Comparison of ENCODE assay signal across 17 cellular contexts in the genomic region with DNA sequence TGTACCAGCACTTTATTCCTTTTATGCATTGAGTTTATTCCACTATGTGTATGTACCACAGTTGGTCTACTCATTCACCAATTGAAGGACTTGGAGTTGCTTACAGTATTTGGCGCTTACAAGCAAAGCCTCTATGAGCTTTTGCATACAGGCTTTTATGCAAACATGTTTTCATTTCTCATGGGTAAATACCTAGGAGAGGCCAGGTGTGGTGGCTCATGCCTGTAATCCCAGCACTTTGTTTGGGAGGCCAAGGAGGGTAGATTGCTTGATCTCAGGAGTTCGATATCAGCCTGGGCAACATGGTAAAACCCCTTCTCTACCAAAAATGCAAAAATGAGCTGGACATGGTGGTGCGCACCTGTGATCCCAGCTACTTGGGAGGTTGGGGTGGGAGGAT.
DNase-seq lines count a peak whose midpoint lies in the region; ATAC-seq and TF ChIP-seq lines count a peak whose summit lies in the region.
"Had no signal": no experiment of that assay in that cellular context is flagged by ENCODE, and none has a peak within 500 bp of the region (broad histone marks: within the 10 kb centered on the region; RNA-seq: fewer than 3 reads in every experiment).

No MANE protein-coding gene starts in this region.

- no peak overlapping the region for H2BK15ac ChIP-seq in IMR-90 (ENCODE audit: low read depth, low read length)

- no peak overlapping the region for H4K8ac ChIP-seq in IMR-90 (ENCODE audit: low read depth in 2 of 2, low read length in 2 of 2)

- H3K4ac ChIP-seq in IMR-90 (ENCODE audit: low read depth, low read length): no peak overlapping the region

- no peaks in the 10 kb centered on the region for H3K9me3 ChIP-seq in left ventricle myocardium inferior (replicated peaks)
- no peaks in the 10 kb centered on the region for H3K9me3 ChIP-seq in right atrium auricular region
- no peaks in the 10 kb centered on the region for H3K9me3 ChIP-seq in IMR-90 (ENCODE audit: control insufficient read depth, insufficient read depth, low read length)
- H3K9me3 ChIP-seq in ascending aorta: no peaks in the 10 kb centered on the region

- H2AK5ac ChIP-seq in IMR-90 (ENCODE audit: low read depth, low read length): 0 out of 2 replicates have a peak overlapping the region, but pooled peaks have one; percentile 18

- no peaks in the 10 kb centered on the region for H4K20me1 ChIP-seq in IMR-90 (ENCODE audit: insufficient read depth, low read length)

- H3K23ac ChIP-seq in IMR-90 (ENCODE audit: low read depth, low read length): no peak overlapping the region

- H4K91ac ChIP-seq in IMR-90 (ENCODE audit: insufficient read depth, low read depth, low read length): no peak overlapping the region

- no peak overlapping the region for H2BK120ac ChIP-seq in IMR-90 (ENCODE audit: low read depth, low read length)

- POLR2A ChIA-PET in IMR-90 (lab: Charles Lee; ENCODE audit: unreplicated experiment): no interaction called here
- POLR2A ChIA-PET in activated CD8-positive, alpha-beta T cell treated with anti-CD3 and anti-CD28 coated beads, Interleukin-2, amount 10 ng/mL, durations not matched to agents 7 days and 5 days (lab: Charles Lee): no interaction called here

- in situ Hi-C loops in IMR-90 (cut with MboI; ENCODE audit: low sequenced_read_pairs): no loop called here

- peaks cover 8% of the 10 kb centered on the region for H3K36me3 Mint-ChIP-seq in central memory CD8-positive, alpha-beta T cell (ENCODE audit: insufficient read depth)
- peaks cover 4% of the 10 kb centered on the region for H3K36me3 Mint-ChIP-seq in activated CD8-positive, alpha-beta T cell treated with anti-CD3 and anti-CD28 coated beads, Interleukin-2, amount 10 ng/mL, durations not matched to agents 7 days and 5 days (ENCODE audit: low read depth)

- dilution Hi-C loops in IMR-90 (cut with HindIII; ENCODE audit: low sequenced_read_pairs, unreplicated experiment): no loop called here

- H3K9me3 Mint-ChIP-seq in central memory CD8-positive, alpha-beta T cell: no peaks in the 10 kb centered on the region
- H3K9me3 Mint-ChIP-seq in activated CD8-positive, alpha-beta T cell treated with anti-CD3 and anti-CD28 coated beads, Interleukin-2, amount 10 ng/mL, durations not matched to agents 7 days and 5 days (ENCODE audit: insufficient read depth): no peaks in the 10 kb centered on the region
- H3K9me3 Mint-ChIP-seq: CD4-positive, alpha-beta T cell; HFFc6 had no signal

- H3K14ac ChIP-seq in IMR-90 (replicated peaks; ENCODE audit: low read depth, low read length): no peak overlapping the region

- H2BK20ac ChIP-seq in IMR-90 (ENCODE audit: low read depth, low read length): no peak overlapping the region

- H4K5ac ChIP-seq in IMR-90 (ENCODE audit: low read depth, low read length): no peak overlapping the region

- H3K4me3 ChIP-seq in left ventricle myocardium inferior (no peak overlapping the region), right atrium auricular region (no peak overlapping the region), IMR-90 (ENCODE audit: insufficient read depth, low read depth, low read length) (no peak overlapping the region), ascending aorta (no peak overlapping the region)

- no peak overlapping the region for H2AK9ac ChIP-seq in IMR-90 (replicated peaks; ENCODE audit: low read depth, low read length, poor library complexity)

- no peaks in the 10 kb centered on the region for H3K27me3 ChIP-seq in left ventricle myocardium inferior (ENCODE audit: low read depth)
- no peaks in the 10 kb centered on the region for H3K27me3 ChIP-seq in right atrium auricular region
- H3K27me3 ChIP-seq in IMR-90 (ENCODE audit: control insufficient read depth, insufficient read depth, low read length): no peaks in the 10 kb centered on the region
- H3K27me3 ChIP-seq in ascending aorta: no peaks in the 10 kb centered on the region

- H3K4me3 Mint-ChIP-seq in central memory CD8-positive, alpha-beta T cell: no peak overlapping the region
- H3K4me3 Mint-ChIP-seq in activated CD8-positive, alpha-beta T cell treated with anti-CD3 and anti-CD28 coated beads, Interleukin-2, amount 10 ng/mL, durations not matched to agents 7 days and 5 days: no peak overlapping the region
- H3K4me3 Mint-ChIP-seq: B cell; CD4-positive, alpha-beta T cell; HFFc6 had no signal

- no peak overlapping the region for H3K4me2 ChIP-seq in IMR-90 (ENCODE audit: low read depth, low read length)

- H3K36me3 ChIP-seq in left ventricle myocardium inferior (no peaks in the 10 kb centered on the region), right atrium auricular region (no peaks in the 10 kb centered on the region), IMR-90 (ENCODE audit: control insufficient read depth, insufficient read depth, low read length) (peaks cover 2% of the 10 kb centered on the region), ascending aorta (no peaks in the 10 kb centered on the region)

- no peak overlapping the region for H3K18ac ChIP-seq in IMR-90 (ENCODE audit: low read depth, low read length)

- peaks cover 10% of the 10 kb centered on the region for H3K4me1 Mint-ChIP-seq in central memory CD8-positive, alpha-beta T cell
- peaks cover 2% of the 10 kb centered on the region for H3K4me1 Mint-ChIP-seq in activated CD8-positive, alpha-beta T cell treated with anti-CD3 and anti-CD28 coated beads, Interleukin-2, amount 10 ng/mL, durations not matched to agents 7 days and 5 days (ENCODE audit: low read depth)
- H3K4me1 Mint-ChIP-seq: B cell had no signal

- ATAC-seq in IMR-90 (ENCODE audit: low read depth) (no peak), GM19035 (IDR thresholded peaks at IDR 0.05; ENCODE audit: unreplicated experiment) (no peak)
- ATAC-seq in central memory CD8-positive, alpha-beta T cell (replicated peaks; ENCODE audit: extremely low read depth, poor library complexity, severe bottlenecking): no peak
- no peak for ATAC-seq in activated CD8-positive, alpha-beta T cell treated with anti-CD3 and anti-CD28 coated beads, Interleukin-2, amount 10 ng/mL, durations not matched to agents 7 days and 5 days

- TF ChIP-seq RAD21 in IMR-90 (IDR thresholded peaks at IDR 0.05; ENCODE audit: low read length): no peak

- H3K27ac Mint-ChIP-seq in central memory CD8-positive, alpha-beta T cell (ENCODE audit: low read depth): peak overlapping the region; percentile 14
- no peak overlapping the region for H3K27ac Mint-ChIP-seq in activated CD8-positive, alpha-beta T cell treated with anti-CD3 and anti-CD28 coated beads, Interleukin-2, amount 10 ng/mL, durations not matched to agents 7 days and 5 days
- H3K27ac Mint-ChIP-seq: B cell; CD4-positive, alpha-beta T cell; HFFc6 had no signal

- H2BK5ac ChIP-seq in IMR-90 (ENCODE audit: low read depth, low read length, poor library complexity, severe bottlenecking): no peak overlapping the region

- H3K4me1 ChIP-seq in left ventricle myocardium inferior: peaks cover 56% of the 10 kb centered on the region
- H3K4me1 ChIP-seq in right atrium auricular region: peaks cover 0 to 36% of the 10 kb centered on the region in 2 donors
- 0 out of 2 replicates have a peak, but pooled peaks cover 5% of the 10 kb centered on the region for H3K4me1 ChIP-seq in IMR-90 (ENCODE audit: control insufficient read depth, insufficient read depth, low read length)
- peaks cover 13 to 28% of the 10 kb centered on the region in 2 donors for H3K4me1 ChIP-seq in ascending aorta

- no peak overlapping the region for H2AFZ ChIP-seq in IMR-90 (replicated peaks; ENCODE audit: low read length, poor library complexity)

- H3K9me1 ChIP-seq in IMR-90 (ENCODE audit: insufficient read depth, low read length): peaks cover 11% of the 10 kb centered on the region; the same call in 1 of the 2 replicates

- peaks cover 0 to 11% of the 10 kb centered on the region in 2 experiments; a peak in 2 of 4 replicates for H3K79me1 ChIP-seq in IMR-90 (ENCODE audit: low read depth in 1 of 2, low read length in 2 of 2)

- intact Hi-C loops in left ventricle myocardium inferior (cut with micrococcal nuclease): no loop called here
- intact Hi-C loops in IMR-90 (cut with micrococcal nuclease): loop anchor here (5.0 kb wide), 1 partner anchor 53 kb away; no protein-coding TSS in a partner anchor
- intact Hi-C loops in ascending aorta (cut with DNase I): loop anchor here (5.0 kb wide), 1 partner anchor 67 kb away; no protein-coding TSS in a partner anchor

- no peak for DNase-seq in left ventricle myocardium inferior
- no peak for DNase-seq in right atrium auricular region (ENCODE audit: low spot score)
- DNase-seq in IMR-90: no peak
- no peak for DNase-seq in central memory CD8-positive, alpha-beta T cell (ENCODE audit: low spot score in 2 of 2)
- no peak for DNase-seq in activated CD8-positive, alpha-beta T cell treated with anti-CD3 and anti-CD28 coated beads, Interleukin-2, amount 10 ng/mL, durations not matched to agents 7 days and 5 days
- no peak for DNase-seq in ascending aorta (ENCODE audit: low spot score in 2 of 2)
- DNase-seq: C1 segment of cervical spinal cord; Calu3; CD4-positive, alpha-beta T cell; DMS 273 treated with DMSO at 0.1 percent for 48 hours; DMS79 treated with DMSO at 0.1 percent for 48 hours; EL; HCEC 1CT; HFFc6 had no signal

- no CpG with 5 or more reads among the region's 3 CpGs for WGBS in IMR-90 (ENCODE audit: extremely low coverage in 2 of 2, insufficient read length in 1 of 2), 2 experiments

- H3K27ac ChIP-seq in left ventricle myocardium inferior (replicated peaks) (peak overlapping the region; percentile 96), right atrium auricular region (no peak overlapping the region), IMR-90 (ENCODE audit: insufficient read depth, low read length) (no peak overlapping the region), ascending aorta (peak overlapping the region in 1 of 2 donors; percentile 86)
- H3K27ac ChIP-seq: HL-60 had no signal

- CTCF ChIA-PET in IMR-90 (lab: Yijun Ruan, JAX): no interaction called here
- CTCF ChIA-PET in activated CD8-positive, alpha-beta T cell treated with anti-CD3 and anti-CD28 coated beads, Interleukin-2, amount 10 ng/mL, durations not matched to agents 7 days and 5 days (lab: Charles Lee): interaction anchor here (1.1 kb wide), 1 partner anchor 67 kb away, joined by 3 read pairs; no protein-coding TSS in a partner anchor

- TF ChIP-seq POLR2A in IMR-90 (IDR thresholded peaks at IDR 0.05; ENCODE audit: low read depth, low read length): no peak

- no peak overlapping the region for H3K9ac ChIP-seq in IMR-90 (ENCODE audit: low read depth, low read length)

- BruUV-seq in IMR-90 (replicated peaks; lab: Mats Ljungman, UMichigan): no TSS peak

- H3K27me3 Mint-ChIP-seq in central memory CD8-positive, alpha-beta T cell: no peaks in the 10 kb centered on the region
- H3K27me3 Mint-ChIP-seq in activated CD8-positive, alpha-beta T cell treated with anti-CD3 and anti-CD28 coated beads, Interleukin-2, amount 10 ng/mL, durations not matched to agents 7 days and 5 days (ENCODE audit: low read depth): no peaks in the 10 kb centered on the region
- H3K27me3 Mint-ChIP-seq: B cell; CD4-positive, alpha-beta T cell had no signal

- TF ChIP-seq CTCF in left ventricle myocardium inferior (IDR thresholded peaks at IDR 0.05; ENCODE audit: borderline replicate concordance) (no peak), right atrium auricular region (IDR thresholded peaks at IDR 0.05) (no peak), IMR-90 (conservative IDR thresholded peaks at IDR 0.05; ENCODE audit: low read depth, low read length) (no peak), ascending aorta (IDR thresholded peaks at IDR 0.05) (no peak)

- no peak overlapping the region for H3K56ac ChIP-seq in IMR-90 (ENCODE audit: extremely low read depth, insufficient read depth, low read length)
